Comparison of ENCODE assay signal across 11 cellular contexts in the genomic region with DNA sequence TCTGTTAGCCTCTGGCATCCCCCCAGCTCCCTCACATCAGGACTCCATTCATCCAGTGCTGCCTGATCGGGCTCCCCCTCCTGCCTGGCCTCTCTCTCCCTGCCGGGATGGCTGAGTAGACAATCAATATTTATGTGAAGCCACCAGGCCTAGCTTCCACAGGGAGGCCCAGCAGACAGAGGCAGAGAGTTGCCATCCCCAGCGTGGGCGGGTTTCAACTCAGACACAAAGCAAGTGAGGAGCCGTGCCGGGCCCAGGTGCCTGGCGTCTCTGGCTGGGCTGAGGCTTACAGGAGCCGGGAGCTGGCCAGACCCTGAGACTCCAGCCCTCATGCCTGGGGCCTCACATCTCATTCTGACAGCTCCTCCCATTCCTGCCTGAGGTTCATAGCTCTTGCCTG. TPM values are rescaled to one million over a fixed set of nuclear protein-coding genes. Genes with fewer than 3 reads are reported as not detected.
DNase-seq lines count a peak whose midpoint lies in the region; ATAC-seq and TF ChIP-seq lines count a peak whose summit lies in the region.
"Had no signal": no experiment of that assay in that cellular context is flagged by ENCODE, and none has a peak within 500 bp of the region (broad histone marks: within the 10 kb centered on the region; RNA-seq: fewer than 3 reads in every experiment).

No MANE protein-coding gene starts in this region.

- peak overlapping the region; percentile 97 for H2BK15ac ChIP-seq in mesenchymal stem cell (ENCODE audit: low read depth, poor library complexity, severe bottlenecking)

- no peak overlapping the region for H3K14ac ChIP-seq in mesenchymal stem cell (ENCODE audit: low read length in 2 of 2)

- H2BK12ac ChIP-seq in mesenchymal stem cell (ENCODE audit: low read length in 2 of 2), result peak overlapping the region; percentile 49 to 67

- WGBS in body of pancreas, 2 donors, result 60 to 80% methylated on average over 5 to 8 of the region's 8 CpGs
- WGBS in mesenchymal stem cell, result 19% methylated on average over 7 of the region's 8 CpGs

- ATAC-seq in body of pancreas, result peak; percentile 50

- H3K27ac ChIP-seq in body of pancreas, result peak overlapping the region in 1 of 4 donors; percentile 12
- H3K27ac ChIP-seq in mesenchymal stem cell (ENCODE audit: low read length, poor library complexity, severe bottlenecking), result no peak overlapping the region
- H3K27ac ChIP-seq: coronary artery, gastrocnemius medialis had no signal

- no peaks in the 10 kb centered on the region for H3K79me1 ChIP-seq in mesenchymal stem cell (replicated peaks; ENCODE audit: low read length, poor library complexity, severe bottlenecking)

- no peak for TF ChIP-seq CTCF in body of pancreas (IDR thresholded peaks at IDR 0.05)

- peak overlapping the region; percentile 14 for H4K91ac ChIP-seq in mesenchymal stem cell (ENCODE audit: low read length)

- H3K9me3 ChIP-seq in body of pancreas (no peaks in the 10 kb centered on the region), mesenchymal stem cell (ENCODE audit: control insufficient read depth, low read length) (no peaks in the 10 kb centered on the region)
- H3K9me3 ChIP-seq: gastrocnemius medialis, stomach had no signal

- intact Hi-C loops in body of pancreas (cut with DNase I), result no loop called here

- H3K4me1 ChIP-seq in body of pancreas, result peaks cover 7% of the 10 kb centered on the region
- peaks cover 11% of the 10 kb centered on the region for H3K4me1 ChIP-seq in mesenchymal stem cell (ENCODE audit: control insufficient read depth, insufficient read depth, low read depth, low read length)
- H3K4me1 ChIP-seq: gastrocnemius medialis had no signal

- H3K23ac ChIP-seq in mesenchymal stem cell (ENCODE audit: low read length in 2 of 2), result no peak overlapping the region

- H3K4ac ChIP-seq in mesenchymal stem cell (ENCODE audit: low read depth in 1 of 2, low read length in 2 of 2), result peak overlapping the region in 1 of 2 experiments; percentile 62

- H2AK5ac ChIP-seq in mesenchymal stem cell (ENCODE audit: low read length, severe bottlenecking), result no peak overlapping the region

- peak; percentile 26 for DNase-seq in activated CD4-positive, alpha-beta T cell treated with anti-CD3 and anti-CD28 coated beads for 48 hours
- DNase-seq in activated CD4-positive, alpha-beta T cell treated with anti-CD3 and anti-CD28 coated beads for 1 hour, result no peak
- DNase-seq in body of pancreas (peak; percentile 17 to 32 (median 24)), mesenchymal stem cell (peak; percentile 50), superior temporal gyrus (ENCODE audit: extremely low spot score) (peak; percentile 52), SIG-M5 (lab: John Stamatoyannopoulos, UW) (no peak)
- DNase-seq in activated CD8-positive, alpha-beta memory T cell treated with anti-CD3 and anti-CD28 coated beads, Interleukin-2, amount 50 U/mL, for 4 hours, result no peak
- DNase-seq in effector CD4-positive, alpha-beta T cell, result no peak
- DNase-seq: gastrocnemius medialis, stomach had no signal

- peak overlapping the region; percentile 42 for H2BK120ac ChIP-seq in mesenchymal stem cell (ENCODE audit: low read depth, low read length)

- H3K4me3 ChIP-seq in body of pancreas (no peak overlapping the region), mesenchymal stem cell (ENCODE audit: insufficient read depth in 1 of 2, low read depth in 1 of 2, low read length in 2 of 2) (no peak overlapping the region)
- H3K4me3 ChIP-seq: coronary artery, gastrocnemius medialis, stomach had no signal

- no peak overlapping the region for H3K4me2 ChIP-seq in mesenchymal stem cell (ENCODE audit: low read length, poor library complexity, severe bottlenecking)

- H4K8ac ChIP-seq in mesenchymal stem cell (ENCODE audit: low read length), result peak overlapping the region; percentile 52

- no peaks in the 10 kb centered on the region for H3K27me3 ChIP-seq in body of pancreas
- H3K27me3 ChIP-seq in mesenchymal stem cell (ENCODE audit: control insufficient read depth in 1 of 2, insufficient read depth in 1 of 2, low read length in 2 of 2), result no peaks in the 10 kb centered on the region
- H3K27me3 ChIP-seq: gastrocnemius medialis, stomach had no signal

- H2BK5ac ChIP-seq in mesenchymal stem cell (ENCODE audit: low read depth, low read length, poor library complexity, severe bottlenecking), result no peak overlapping the region

- no peak overlapping the region for H2AFZ ChIP-seq in mesenchymal stem cell (ENCODE audit: low read depth, low read length)

- TF ChIP-seq POLR2A in body of pancreas (IDR thresholded peaks at IDR 0.05), result no peak

- H3K9ac ChIP-seq in mesenchymal stem cell (ENCODE audit: low read length), result no peak overlapping the region

- H3K36me3 ChIP-seq in body of pancreas (replicated peaks in 1 of 2; ENCODE audit: insufficient read depth in 1 of 2, low read depth in 2 of 2) (no peaks in the 10 kb centered on the region), mesenchymal stem cell (ENCODE audit: control insufficient read depth in 1 of 2, insufficient read depth in 2 of 2, low read depth in 1 of 2, low read length in 2 of 2) (no peaks in the 10 kb centered on the region)
- H3K36me3 ChIP-seq: gastrocnemius medialis, stomach had no signal

- H3K18ac ChIP-seq in mesenchymal stem cell (ENCODE audit: low read depth in 1 of 2, low read length in 2 of 2), result peak overlapping the region; percentile 2 to 85

RNA-seq across cellular contexts. Expression of a gene that starts 34.5 kb away (rescaled TPM):
- 10 to 100 TPM; 27.5 to 31.3 TPM for total RNA-seq in body of pancreas
- polyA plus RNA-seq in mesenchymal stem cell (2013, experiment 1 of 2), result 58.0 TPM
- 58.7 TPM for polyA plus RNA-seq in mesenchymal stem cell (2013, experiment 2 of 2)

Comparison
In these comparisons a context has a peak if more than half of its experiments do, and no peak if none do; other contexts are left out.
1. DNase-seq: peak in activated CD4-positive, alpha-beta T cell treated with anti-CD3 and anti-CD28 coated beads for 48 hours (single experiment), body of pancreas (4 of 4), mesenchymal stem cell (single experiment) and superior temporal gyrus (single experiment); none in activated CD4-positive, alpha-beta T cell treated with anti-CD3 and anti-CD28 coated beads for 1 hour (single experiment), SIG-M5 (single experiment), activated CD8-positive, alpha-beta memory T cell treated with anti-CD3 and anti-CD28 coated beads, Interleukin-2, amount 50 U/mL, for 4 hours (single experiment) and effector CD4-positive, alpha-beta T cell (single experiment).